8 cellular contexts compared by ENCODE assay signal in genomic region chr15:88621789-88622604, GRCh38. TPM values are rescaled to one million over a fixed set of nuclear protein-coding genes. Genes with fewer than 3 reads are reported as not detected.
DNase-seq lines count a peak whose midpoint lies in the region; ATAC-seq and TF ChIP-seq lines count a peak whose summit lies in the region.

No MANE protein-coding gene starts in this region.

- H3K4me3 ChIP-seq in A673 (ENCODE audit: low read depth, low read length, poor library complexity, severe bottlenecking) (peak overlapping the region; percentile 86), duodenal mucosa (ENCODE audit: low read depth in 1 of 2, low read length in 2 of 2) (peak overlapping the region; percentile 79 to 87), mucosa of rectum (ENCODE audit: low read length in 2 of 2) (peak overlapping the region; percentile 73 to 92), vagina (peak overlapping the region; percentile 86 to 96)

- H3K9me3 ChIP-seq in A673 (ENCODE audit: low read depth, low read length, poor library complexity, severe bottlenecking) (no peaks in the 10 kb centered on the region), duodenal mucosa (ENCODE audit: control insufficient read depth in 1 of 2, low read length in 2 of 2) (no peaks in the 10 kb centered on the region), mucosa of rectum (ENCODE audit: control insufficient read depth in 2 of 2, low read length in 2 of 2) (no peaks in the 10 kb centered on the region), vagina (no peaks in the 10 kb centered on the region)

- BruUV-seq in A673 (replicated peaks; lab: Mats Ljungman, UMichigan), result TSS peak; percentile 62

- POLR2A ChIA-PET in A673 (lab: Charles Lee; ENCODE audit: low non-redundant PET), result no interaction called here

- H3K36me3 ChIP-seq in A673 (ENCODE audit: insufficient read depth, low read length, poor library complexity, severe bottlenecking), result peaks cover 10% of the 10 kb centered on the region
- H3K36me3 ChIP-seq in duodenal mucosa (ENCODE audit: control insufficient read depth in 1 of 2, insufficient read depth in 2 of 2, low read length in 2 of 2), result peaks cover 0 to 15% of the 10 kb centered on the region in 2 donors
- peaks cover 7 to 9% of the 10 kb centered on the region in 2 donors for H3K36me3 ChIP-seq in mucosa of rectum (ENCODE audit: control insufficient read depth in 2 of 2, insufficient read depth in 2 of 2, low read length in 2 of 2)
- peaks cover 0 to 12% of the 10 kb centered on the region in 2 donors for H3K36me3 ChIP-seq in vagina

- H3K4me1 ChIP-seq in A673 (ENCODE audit: insufficient read depth, low read length, poor library complexity, severe bottlenecking) (peaks cover 16% of the 10 kb centered on the region), duodenal mucosa (ENCODE audit: control insufficient read depth in 1 of 2, insufficient read depth in 2 of 2, low read length in 2 of 2) (peaks cover 32 to 38% of the 10 kb centered on the region in 2 donors), mucosa of rectum (ENCODE audit: control insufficient read depth in 2 of 2, insufficient read depth in 2 of 2, low read length in 2 of 2) (peaks cover 25 to 30% of the 10 kb centered on the region in 2 donors), vagina (peaks cover 60% of the 10 kb centered on the region)

- no peak for TF ChIP-seq POLR2A in vagina (IDR thresholded peaks at IDR 0.05)

- TF ChIP-seq CTCF in A673 (conservative IDR thresholded peaks at IDR 0.05; ENCODE audit: low read depth, low read length), result no peak
- no peak for TF ChIP-seq CTCF in vagina (IDR thresholded peaks at IDR 0.05)

- CTCF ChIA-PET in A673 (lab: Charles Lee), result no interaction called here

- peak; percentile 38 for ATAC-seq in GM18868 (IDR thresholded peaks at IDR 0.05; ENCODE audit: unreplicated experiment)
- ATAC-seq in HG03571 (IDR thresholded peaks at IDR 0.05; ENCODE audit: unreplicated experiment), result peak; percentile 23

- intact Hi-C loops in A673 (cut with micrococcal nuclease; ENCODE audit: unreplicated experiment), result loop anchor here (5.0 kb wide), 1 partner anchor 210 kb away; no protein-coding TSS in a partner anchor
- intact Hi-C loops in vagina (cut with DNase I), result no loop called here

- H3K27ac ChIP-seq in A673 (ENCODE audit: low read depth, low read length, poor library complexity, severe bottlenecking), result peak overlapping the region; percentile 96
- peak overlapping the region; percentile 65 for H3K27ac ChIP-seq in duodenal mucosa (ENCODE audit: low read depth, low read length)
- peak overlapping the region; percentile 59 to 66 for H3K27ac ChIP-seq in mucosa of rectum (ENCODE audit: low read depth in 2 of 2, low read length in 2 of 2)
- H3K27ac ChIP-seq in vagina, result peak overlapping the region; percentile 82

- no peaks in the 10 kb centered on the region for H3K27me3 ChIP-seq in A673 (replicated peaks; ENCODE audit: insufficient read depth, low read depth, low read length, poor library complexity)
- H3K27me3 ChIP-seq in duodenal mucosa (ENCODE audit: control insufficient read depth in 1 of 2, insufficient read depth in 2 of 2, low read length in 2 of 2), result no peaks in the 10 kb centered on the region
- H3K27me3 ChIP-seq in mucosa of rectum (ENCODE audit: control insufficient read depth in 2 of 2, insufficient read depth in 2 of 2, low read length in 2 of 2), result no peaks in the 10 kb centered on the region
- H3K27me3 ChIP-seq in vagina, result no peaks in the 10 kb centered on the region

- H3K9ac ChIP-seq in duodenal mucosa (ENCODE audit: low read depth in 1 of 2, low read length in 2 of 2) (peak overlapping the region; percentile 79 to 84), mucosa of rectum (ENCODE audit: low read depth in 1 of 2, low read length in 2 of 2) (peak overlapping the region; percentile 75 to 81)

- DNase-seq in A673 (ENCODE audit: low spot score), result peak; percentile 43
- peak; percentile 32 for DNase-seq in T-helper 9 cell
- DNase-seq in vagina (ENCODE audit: extremely low spot score in 2 of 2), result no peak
- DNase-seq in NCI-H1048 (lab: John Stamatoyannopoulos, UW), result no peak

RNA-seq across cellular contexts. Expression of gene AEN, which starts 0.9 kb away (rescaled TPM):
- 44.4 and 52.4 TPM in 2 replicates for total RNA-seq in A673 (2021)
- total RNA-seq in vagina, result 18.4 TPM

RNA-seq across cellular contexts. Expression of gene ISG20, which starts 16.8 kb away (rescaled TPM):
- total RNA-seq in A673 (2021) (1.8 and 3.3 TPM in 2 replicates), vagina (15.7 TPM)

Comparison
In these comparisons a context has a peak if more than half of its experiments do, and no peak if none do; other contexts are left out.
1. DNase-seq: peak in A673 (single experiment) and T-helper 9 cell (single experiment); none in vagina (0 of 2) and NCI-H1048 (single experiment).
2. Peak in every context shown above with its lines, with median percentiles within 50 percentile points of each other: H3K27ac ChIP-seq and H3K4me3 ChIP-seq.